ENCODE assay signal across 15 cellular contexts in the genomic region with DNA sequence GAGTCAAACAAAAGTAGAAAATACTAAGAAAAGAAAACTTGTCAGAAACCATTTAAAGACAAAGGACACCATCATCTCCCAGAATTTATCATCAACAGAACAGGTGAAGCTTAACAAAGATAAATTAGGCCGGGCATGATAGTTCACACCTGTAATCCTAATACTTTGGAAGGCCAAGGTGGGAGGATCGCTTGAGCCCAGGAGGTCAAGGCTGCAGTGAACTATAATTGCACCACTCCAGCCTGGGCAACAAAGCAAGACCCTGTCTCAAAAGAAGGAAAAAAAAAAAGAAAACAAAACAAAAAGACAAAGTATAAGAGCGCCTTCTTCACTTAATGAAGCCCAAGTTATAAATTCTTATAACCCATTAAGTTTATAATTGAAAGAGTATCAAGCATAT. TPM values are rescaled to one million over a fixed set of nuclear protein-coding genes. Genes with fewer than 3 reads are reported as not detected.
A peak's percentile ranks its signal among the peaks of the same experiment; 100 is the strongest.
DNase-seq lines count a peak whose midpoint lies in the region; ATAC-seq and TF ChIP-seq lines count a peak whose summit lies in the region.
"Had no signal": no experiment of that assay in that cellular context is flagged by ENCODE, and none has a peak within 500 bp of the region (broad histone marks: within the 10 kb centered on the region; RNA-seq: fewer than 3 reads in every experiment).

No MANE protein-coding gene starts in this region.

- no peak overlapping the region for H3K4me3 Mint-ChIP-seq in Caco-2 (ENCODE audit: unreplicated experiment)
- no peak overlapping the region for H3K4me3 Mint-ChIP-seq in effector memory CD8-positive, alpha-beta T cell
- H3K4me3 Mint-ChIP-seq in nephron progenitor cell: no peak overlapping the region
- H3K4me3 Mint-ChIP-seq: B cell; CD4-positive, alpha-beta T cell; H9; HFFc6 had no signal

- no peaks in the 10 kb centered on the region for H3K27me3 ChIP-seq in Caco-2 (replicated peaks; ENCODE audit: control insufficient read depth, insufficient read depth, low read length)

- TF ChIP-seq CTCF in Caco-2 (IDR thresholded peaks at IDR 0.05; ENCODE audit: insufficient read depth in 1 of 2, low read depth in 1 of 2, low read length in 1 of 2, severe bottlenecking in 1 of 2, unreplicated experiment in 1 of 2) (no peak), HEK293 (tag by site-specific recombination; IDR thresholded peaks at IDR 0.05) (no peak), nephron progenitor cell (IDR thresholded peaks at IDR 0.05) (no peak)

- H3K4me1 Mint-ChIP-seq in Caco-2 (ENCODE audit: low read depth, unreplicated experiment) (peaks cover 31% of the 10 kb centered on the region), nephron progenitor cell (peaks cover 44% of the 10 kb centered on the region)
- peaks cover 4 to 9% of the 10 kb centered on the region in 2 donors for H3K4me1 Mint-ChIP-seq in effector memory CD8-positive, alpha-beta T cell (ENCODE audit: low read depth in 2 of 2)

- H3K36me3 Mint-ChIP-seq in Caco-2 (ENCODE audit: insufficient read depth, unreplicated experiment): peaks cover 23% of the 10 kb centered on the region
- peaks cover 10% of the 10 kb centered on the region for H3K36me3 Mint-ChIP-seq in effector memory CD8-positive, alpha-beta T cell (ENCODE audit: insufficient read depth)
- peaks cover 38% of the 10 kb centered on the region for H3K36me3 Mint-ChIP-seq in nephron progenitor cell (ENCODE audit: low read depth)

- POLR2A ChIA-PET in Caco-2 (lab: Charles Lee): no interaction called here
- POLR2A ChIA-PET in HEK293 (lab: Yijun Ruan, JAX): no interaction called here

- no peaks in the 10 kb centered on the region for H3K36me3 ChIP-seq in Caco-2 (ENCODE audit: control insufficient read depth, insufficient read depth, low read length)
- H3K36me3 ChIP-seq in HEK293 (ENCODE audit: control insufficient read depth in 2 of 2, insufficient read depth in 1 of 2, low read length in 2 of 2): no peaks in the 10 kb centered on the region; a peak in 1 of 3 replicates

- no peak overlapping the region for H3K27ac ChIP-seq in HEK293 (ENCODE audit: extremely low read depth, low read depth, low read length)

- no peaks in the 10 kb centered on the region for H3K27me3 Mint-ChIP-seq in Caco-2 (ENCODE audit: insufficient read depth, unreplicated experiment)
- H3K27me3 Mint-ChIP-seq in effector memory CD8-positive, alpha-beta T cell: no peaks in the 10 kb centered on the region
- no peaks in the 10 kb centered on the region for H3K27me3 Mint-ChIP-seq in nephron progenitor cell (ENCODE audit: low read depth, poor library complexity)
- H3K27me3 Mint-ChIP-seq: B cell; CD4-positive, alpha-beta T cell had no signal

- no peak for ATAC-seq in effector memory CD8-positive, alpha-beta T cell (replicated peaks)
- ATAC-seq in HG03045 (IDR thresholded peaks at IDR 0.05; ENCODE audit: unreplicated experiment): no peak
- no peak for ATAC-seq in esophagus mucosa

- CTCF ChIA-PET in Caco-2 (lab: Charles Lee): interaction anchor here (0.6 kb wide), 1 partner anchor 14 kb away, joined by 3 read pairs; no protein-coding TSS in a partner anchor
- CTCF ChIA-PET in HEK293 (lab: Yijun Ruan, JAX): interaction anchor here (1.1 to 1.3 kb wide), 2 partner anchors 19 to 23 kb away, joined by 4 to 8 read pairs; no protein-coding TSS in a partner anchor

- DNase-seq in Caco-2 (no peak), nephron progenitor cell (no peak)
- DNase-seq in effector memory CD8-positive, alpha-beta T cell: no peak
- DNase-seq in effector CD8-positive, alpha-beta T cell (lab: John Stamatoyannopoulos, UW): no peak
- DNase-seq: C1 segment of cervical spinal cord; CD4-positive, alpha-beta T cell; DMS79 treated with DMSO at 0.1 percent for 48 hours; EL; GOT3; H9; HFFc6 had no signal

- H3K4me1 ChIP-seq in Caco-2 (peaks cover 30% of the 10 kb centered on the region), HEK293 (ENCODE audit: control insufficient read depth, insufficient read depth, low read length) (peaks cover 6% of the 10 kb centered on the region; the same call in 1 of the 2 replicates)

- H3K9me3 ChIP-seq in Caco-2 (no peaks in the 10 kb centered on the region), HEK293 (ENCODE audit: control insufficient read depth, insufficient read depth, low read depth, low read length) (no peaks in the 10 kb centered on the region)

- intact Hi-C loops in Caco-2 (cut with micrococcal nuclease; ENCODE audit: unreplicated experiment): loop anchor here (5.0 kb wide), 1 partner anchor 55 kb away; no protein-coding TSS in a partner anchor

- no TSS peak for BruUV-seq in Caco-2 (replicated peaks; lab: Mats Ljungman, UMichigan)

- no peaks in the 10 kb centered on the region for H3K9me3 Mint-ChIP-seq in Caco-2 (ENCODE audit: unreplicated experiment)
- H3K9me3 Mint-ChIP-seq in effector memory CD8-positive, alpha-beta T cell: no peaks in the 10 kb centered on the region
- no peaks in the 10 kb centered on the region for H3K9me3 Mint-ChIP-seq in nephron progenitor cell
- H3K9me3 Mint-ChIP-seq: CD4-positive, alpha-beta T cell; H9; HFFc6 had no signal

- H3K27ac Mint-ChIP-seq in Caco-2 (ENCODE audit: unreplicated experiment): peak overlapping the region; percentile 73
- H3K27ac Mint-ChIP-seq in effector memory CD8-positive, alpha-beta T cell: peak overlapping the region; percentile 4 to 13
- peak overlapping the region; percentile 41 for H3K27ac Mint-ChIP-seq in nephron progenitor cell
- H3K27ac Mint-ChIP-seq: B cell; CD4-positive, alpha-beta T cell; HFFc6 had no signal

- H3K4me3 ChIP-seq in Caco-2 (ENCODE audit: low read depth, low read length): no peak overlapping the region
- no peak overlapping the region for H3K4me3 ChIP-seq in HEK293 (ENCODE audit: low read depth, low read length)

TF ChIP-seq in HEK293, 187 proteins besides CTCF, POLR2A, EP300 and RAD21:
- no peak for TF ChIP-seq ZBTB1 (tag by site-specific recombination; IDR thresholded peaks at IDR 0.05)
- TF ChIP-seq YY2 (tag by site-specific recombination; IDR thresholded peaks at IDR 0.05): no peak
- TF ChIP-seq ZNF121 (tag by site-specific recombination; IDR thresholded peaks at IDR 0.05): peak; percentile 70
- TF ChIP-seq ZNF473 (tag by site-specific recombination; IDR thresholded peaks at IDR 0.05): no peak

RNA-seq across cellular contexts. Expression of a gene that starts 25.6 kb away (rescaled TPM):
- 85.2 and 91.1 TPM in 2 replicates for total RNA-seq in Caco-2 (2022)
- 33.0 TPM for total RNA-seq in esophagus mucosa

Comparison
In these comparisons a context has a peak if more than half of its experiments do, and no peak if none do; other contexts are left out.
1. H3K27ac Mint-ChIP-seq: peak in every context shown above with its lines; median percentile 73 in Caco-2; 41 in nephron progenitor cell; 8 in effector memory CD8-positive, alpha-beta T cell.